18 cellular contexts compared by ENCODE assay signal in genomic region chr2:46431481-46432235, GRCh38. TPM values are rescaled to one million over a fixed set of nuclear protein-coding genes. Genes with fewer than 3 reads are reported as not detected.
DNase-seq lines count a peak whose midpoint lies in the region; ATAC-seq, FAIRE-seq and TF ChIP-seq lines count a peak whose summit lies in the region.
"Had no signal": no experiment of that assay in that cellular context is flagged by ENCODE, and none has a peak within 500 bp of the region (broad histone marks: within the 10 kb centered on the region; RNA-seq: fewer than 3 reads in every experiment).

No MANE protein-coding gene starts in this region.

- TF ChIP-seq CTCF in A549 (IDR thresholded peaks at IDR 0.05), result no peak
- TF ChIP-seq CTCF in choroid plexus epithelial cell (conservative IDR thresholded peaks at IDR 0.05; ENCODE audit: low read depth, low read length), result no peak

- no peak for TF ChIP-seq POLR2A in A549 (IDR thresholded peaks at IDR 0.05; ENCODE audit: low read length)

- peak overlapping the region in 5 of 7 donors; percentile 6 to 27 (median 22) for H3K4me3 Mint-ChIP-seq in CD8-positive, alpha-beta memory T cell
- H3K4me3 Mint-ChIP-seq: activated CD4-positive, alpha-beta memory T cell treated with anti-CD3 and anti-CD28 coated beads, Interleukin-2, amount 10 ng/mL, durations not matched to agents 7 days and 5 days had no signal

- peaks cover 54 to 67% (median 56%) of the 10 kb centered on the region in 3 donors for H3K4me1 Mint-ChIP-seq in CD8-positive, alpha-beta memory T cell

- H3K27me3 Mint-ChIP-seq in CD8-positive, alpha-beta memory T cell, result peaks cover 0 to 2% of the 10 kb centered on the region in 2 donors
- H3K27me3 Mint-ChIP-seq: activated CD4-positive, alpha-beta memory T cell treated with anti-CD3 and anti-CD28 coated beads, Interleukin-2, amount 10 ng/mL, durations not matched to agents 7 days and 5 days had no signal

- no peak for TF ChIP-seq EP300 in A549 (IDR thresholded peaks at IDR 0.05)

- peak; percentile 55 to 57; a peak in 5 of 6 replicates for ATAC-seq in A549
- ATAC-seq in HG03432 (IDR thresholded peaks at IDR 0.05; ENCODE audit: unreplicated experiment), result no peak

- H3K27ac ChIP-seq in A549 (no peak overlapping the region), SJCRH30 (no peak overlapping the region)
- H3K27ac ChIP-seq in CD8-positive, alpha-beta memory T cell (ENCODE audit: low read depth, low read length), result no peak overlapping the region
- H3K27ac ChIP-seq: hepatocyte, tibial artery had no signal

- peaks cover 0 to 4% (median 0%) of the 10 kb centered on the region in 3 donors for H3K36me3 Mint-ChIP-seq in CD8-positive, alpha-beta memory T cell

- WGBS in A549 (ENCODE audit: missing lambda C conversion rate), result 67% methylated on average over 5 of the region's 5 CpGs

- H3K27me3 ChIP-seq in CD8-positive, alpha-beta memory T cell (ENCODE audit: insufficient read depth, low read length, poor library complexity, severe bottlenecking), result no peaks in the 10 kb centered on the region
- no peaks in the 10 kb centered on the region for H3K27me3 ChIP-seq in SJCRH30
- H3K27me3 ChIP-seq: hepatocyte, tibial artery had no signal

- no peaks in the 10 kb centered on the region for H3K36me3 ChIP-seq in CD8-positive, alpha-beta memory T cell (ENCODE audit: insufficient read depth, low read length)
- no peaks in the 10 kb centered on the region for H3K36me3 ChIP-seq in SJCRH30
- H3K36me3 ChIP-seq: tibial artery had no signal

- H3K27ac Mint-ChIP-seq in CD8-positive, alpha-beta memory T cell, result peak overlapping the region in 6 of 8 donors; percentile 1 to 53 (median 30)
- H3K27ac Mint-ChIP-seq: activated CD4-positive, alpha-beta memory T cell treated with anti-CD3 and anti-CD28 coated beads, Interleukin-2, amount 10 ng/mL, durations not matched to agents 7 days and 5 days had no signal

- POLR2A ChIA-PET in A549 (lab: Yijun Ruan, JAX), result no interaction called here
- POLR2A ChIA-PET in CD8-positive, alpha-beta memory T cell (lab: Charles Lee), result interaction anchor here (0.5 kb wide), 1 partner anchor 740 kb away, joined by 5 read pairs; no protein-coding TSS in a partner anchor

- DNase-seq in A549 (ENCODE audit: low read depth in 1 of 2, low spot score in 1 of 2) (no peak), NCI-H526 (lab: John Stamatoyannopoulos, UW) (peak; percentile 9 to 16), choroid plexus epithelial cell (ENCODE audit: low read depth) (peak; percentile 61), SJCRH30 (no peak), dedifferentiated amniotic fluid mesenchymal stem cell (ENCODE audit: extremely low spot score) (no peak)
- no peak for DNase-seq in CD8-positive, alpha-beta memory T cell
- DNase-seq in activated CD4-positive, alpha-beta T cell treated with anti-CD3 and anti-CD28 coated beads, Interleukin-2, amount 50 U/mL, for 48 hours, result no peak
- DNase-seq: activated CD4-positive, alpha-beta memory T cell treated with anti-CD3 and anti-CD28 coated beads, Interleukin-2, amount 10 ng/mL, durations not matched to agents 7 days and 5 days; activated effector memory CD4-positive, alpha-beta T cell treated with Interleukin-2 at 50 U/mL for 16 hours; NCI-H1436 treated with DMSO at 0.1 percent for 48 hours; NCI-H748 treated with DMSO at 0.1 percent for 48 hours; T-helper 9 cell; tibial artery had no signal

- no peaks in the 10 kb centered on the region; the same call in 2 of the 3 replicates for H3K4me1 ChIP-seq in A549
- peaks cover 36% of the 10 kb centered on the region for H3K4me1 ChIP-seq in CD8-positive, alpha-beta memory T cell (ENCODE audit: insufficient read depth, low read length)
- H3K4me1 ChIP-seq in SJCRH30, result peaks cover 25% of the 10 kb centered on the region
- H3K4me1 ChIP-seq: tibial artery had no signal

- H3K9me3 Mint-ChIP-seq in CD8-positive, alpha-beta memory T cell, result peaks cover 0 to 5% (median 0%) of the 10 kb centered on the region in 5 donors
- H3K9me3 Mint-ChIP-seq: activated CD4-positive, alpha-beta memory T cell treated with anti-CD3 and anti-CD28 coated beads, Interleukin-2, amount 10 ng/mL, durations not matched to agents 7 days and 5 days had no signal

- no peak overlapping the region for H3K4me2 ChIP-seq in A549
- H3K4me2 ChIP-seq: hepatocyte had no signal

- peak; percentile 13 for FAIRE-seq in A549 (lab: Jason Lieb, UNC)
- FAIRE-seq: endothelial cell of umbilical vein had no signal

- CTCF ChIA-PET in A549 (lab: Yijun Ruan, JAX), result interaction anchor here (1.2 to 1.8 kb wide), 2 partner anchors 12 to 29 kb away, joined by 4 read pairs; no protein-coding TSS in a partner anchor
- CTCF ChIA-PET in CD8-positive, alpha-beta memory T cell (lab: Charles Lee), result no interaction called here

- H3K9me3 ChIP-seq in A549 (no peaks in the 10 kb centered on the region), SJCRH30 (replicated peaks) (0 out of 2 replicates have a peak, but pooled peaks cover 3% of the 10 kb centered on the region)
- H3K9me3 ChIP-seq in CD8-positive, alpha-beta memory T cell (ENCODE audit: low read length), result no peaks in the 10 kb centered on the region
- H3K9me3 ChIP-seq: tibial artery had no signal

- TF ChIP-seq RAD21 in A549 (conservative IDR thresholded peaks at IDR 0.05 in 1 of 2, IDR thresholded peaks at IDR 0.05 in 1 of 2), result no peak

- H3K4me3 ChIP-seq in A549, result no peak overlapping the region
- no peak overlapping the region for H3K4me3 ChIP-seq in CD8-positive, alpha-beta memory T cell (ENCODE audit: low read length)
- no peak overlapping the region for H3K4me3 ChIP-seq in choroid plexus epithelial cell (ENCODE audit: low read depth, low read length)
- no peak overlapping the region for H3K4me3 ChIP-seq in SJCRH30
- H3K4me3 ChIP-seq: hepatocyte, tibial artery had no signal

TF ChIP-seq in A549, 52 proteins besides CTCF, POLR2A, EP300 and RAD21:
- TF ChIP-seq RCOR1 (IDR thresholded peaks at IDR 0.05; ENCODE audit: low read depth, low read length) (no peak), ZNF302 (CRISPR knock-in tag; IDR thresholded peaks at IDR 0.05) (no peak), TP53 (CRISPR knock-in tag; IDR thresholded peaks at IDR 0.05) (no peak), EHF (CRISPR knock-in tag; IDR thresholded peaks at IDR 0.05) (no peak), POLR2AphosphoS2 (conservative IDR thresholded peaks at IDR 0.05; ENCODE audit: low read length) (no peak)

RNA-seq across cellular contexts. Expression of gene TMEM247, which starts 47.7 kb away (rescaled TPM):
- polyA plus RNA-seq in A549 (2011; rRNA removed), result not detected in 2 replicates
- not detected in 2 replicates for polyA plus RNA-seq in A549 (2012; cell fraction: cytosol; rRNA removed)
- polyA plus RNA-seq in A549 (2012; cell fraction: nucleus; rRNA removed), result not detected in 2 replicates
- polyA plus RNA-seq in A549 (2017; fragmentation: RNase III; extraction: RNeasy Plus Mini Kit Qiagen cat#74134 plus additional on column Dnase treatment), result not detected in 3 replicates
- polyA minus RNA-seq in A549 (2011; rRNA and poly(A)+ RNA removed), result not detected in 2 replicates
- total RNA-seq in CD8-positive, alpha-beta memory T cell, result not detected
- polyA plus RNA-seq in CD8-positive, alpha-beta memory T cell, result not detected
- not detected in 2 replicates for total RNA-seq in SJCRH30 (2014; rRNA removed; shearing (Covaris generic))
- total RNA-seq: activated CD4-positive, alpha-beta memory T cell treated with anti-CD3 and anti-CD28 coated beads, Interleukin-2, amount 10 ng/mL, durations not matched to agents 7 days and 5 days; endothelial cell of umbilical vein; hepatocyte; posterior vena cava had no signal
- polyA plus RNA-seq: BJ, endothelial cell of umbilical vein, hepatocyte had no signal

Comparison
In these comparisons a context has a peak if more than half of its experiments do, and no peak if none do; other contexts are left out.
1. DNase-seq: peak in NCI-H526 (2 of 2) and choroid plexus epithelial cell (single experiment); none in A549 (0 of 2), CD8-positive, alpha-beta memory T cell (0 of 5), SJCRH30 (0 of 2), activated CD4-positive, alpha-beta T cell treated with anti-CD3 and anti-CD28 coated beads, Interleukin-2, amount 50 U/mL, for 48 hours (0 of 2) and dedifferentiated amniotic fluid mesenchymal stem cell (single experiment).